In the genomic region with DNA sequence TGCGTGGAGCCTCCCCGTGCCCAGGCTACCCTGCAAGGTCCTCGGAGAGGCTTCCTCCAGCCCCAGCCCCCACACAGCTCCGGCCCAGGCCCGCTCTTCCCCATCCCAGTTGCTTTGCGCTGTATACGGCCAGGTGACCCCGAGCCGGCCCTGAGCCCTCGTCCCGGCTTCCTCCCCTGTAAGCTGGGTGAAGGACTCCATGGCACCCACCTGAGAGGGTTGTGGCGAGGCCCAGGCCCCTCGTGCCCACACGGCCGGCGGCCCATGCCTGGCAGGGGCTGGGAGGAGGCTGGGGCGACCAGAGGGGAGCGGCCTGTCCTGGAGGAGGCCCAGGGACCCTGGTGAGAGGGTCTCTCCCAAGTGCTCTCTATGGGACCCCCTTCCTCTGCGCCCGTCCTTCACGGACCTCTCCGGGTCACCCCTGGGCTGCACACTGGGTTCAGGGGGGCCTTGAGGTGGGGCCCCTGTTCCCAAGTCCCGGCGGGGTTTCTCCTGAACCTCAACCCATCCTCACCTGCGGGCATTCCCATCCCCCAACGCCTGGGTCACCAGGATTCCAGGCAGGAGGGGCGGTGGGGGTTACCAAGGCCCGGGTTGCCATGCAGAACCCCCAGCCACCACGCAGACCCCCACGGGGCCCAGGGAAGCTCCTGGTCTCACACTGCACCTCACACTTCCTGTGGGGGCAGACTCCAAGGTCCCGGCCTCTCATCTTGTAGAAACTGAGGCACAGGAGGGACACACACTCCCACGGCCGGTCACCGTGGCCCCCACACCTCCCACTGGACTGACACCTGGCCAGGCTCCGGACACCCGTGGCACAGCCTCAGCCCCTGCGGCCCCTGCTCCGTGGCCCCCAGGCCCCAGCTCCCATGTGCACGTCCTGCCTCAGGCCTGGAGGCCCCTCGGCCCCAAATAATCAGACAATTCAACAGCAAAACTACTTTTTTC, we compare ENCODE assay signal across 19 cellular contexts. TPM values are rescaled to one million over a fixed set of nuclear protein-coding genes. Genes with fewer than 3 reads are reported as not detected.
DNase-seq lines count a peak whose midpoint lies in the region; ATAC-seq and TF ChIP-seq lines count a peak whose summit lies in the region.
"Had no signal": no experiment of that assay in that cellular context is flagged by ENCODE, and none has a peak within 500 bp of the region (broad histone marks: within the 10 kb centered on the region; RNA-seq: fewer than 3 reads in every experiment).

No MANE protein-coding gene starts in this region.

- no peak overlapping the region for H3K9ac ChIP-seq in colonic mucosa (ENCODE audit: low read depth in 2 of 2, low read length in 2 of 2)

- TF ChIP-seq CTCF in colonic mucosa (IDR thresholded peaks at IDR 0.05) (no peak), nephron progenitor cell (IDR thresholded peaks at IDR 0.05) (no peak), vagina (IDR thresholded peaks at IDR 0.05) (no peak), endothelial cell (IDR thresholded peaks at IDR 0.05; ENCODE audit: unreplicated experiment) (no peak)

- H3K36me3 ChIP-seq in colonic mucosa (no peaks in the 10 kb centered on the region), vagina (peaks cover 0 to 17% of the 10 kb centered on the region in 2 donors)

- ATAC-seq in stimulated activated naive CD8-positive, alpha-beta T cell treated with anti-CD3 and anti-CD28 coated beads, Interleukin-15, Interleukin-2, amounts not matched to agents 100 U/mL and 50 U/mL, for 24 hours = no peak
- ATAC-seq in stimulated activated naive CD8-positive, alpha-beta T cell treated with anti-CD3 and anti-CD28 coated beads, Interleukin-15, amount 100 ng/mL, for 72 hours = no peak
- no peak for ATAC-seq in HG03280 (IDR thresholded peaks at IDR 0.05; ENCODE audit: unreplicated experiment)
- ATAC-seq: CD8-positive, alpha-beta T cell had no signal

- H3K9me3 Mint-ChIP-seq in stimulated activated naive CD8-positive, alpha-beta T cell treated with anti-CD3 and anti-CD28 coated beads, Interleukin-15, amount 100 ng/mL, for 72 hours = peaks cover 7 to 9% of the 10 kb centered on the region in 2 donors
- H3K9me3 Mint-ChIP-seq in nephron progenitor cell (peaks cover 12% of the 10 kb centered on the region), endothelial cell (ENCODE audit: unreplicated experiment) (no peaks in the 10 kb centered on the region)
- H3K9me3 Mint-ChIP-seq: CD8-positive, alpha-beta T cell had no signal

- no peak for TF ChIP-seq POLR2A in vagina (IDR thresholded peaks at IDR 0.05)

- peak; percentile 1 for DNase-seq in stimulated activated naive CD8-positive, alpha-beta T cell treated with anti-CD3 and anti-CD28 coated beads, Interleukin-15, Interleukin-2, amounts not matched to agents 100 U/mL and 50 U/mL, for 24 hours
- no peak for DNase-seq in stimulated activated naive CD8-positive, alpha-beta T cell treated with anti-CD3 and anti-CD28 coated beads, Interleukin-15, amount 100 ng/mL, for 72 hours
- DNase-seq in colonic mucosa (peak; percentile 14), nephron progenitor cell (peak; percentile 1), vagina (ENCODE audit: extremely low spot score in 2 of 2) (peak; percentile 84 to 94), endothelial cell (ENCODE audit: low spot score) (no peak), NAMALWA (ENCODE audit: low spot score) (no peak)
- DNase-seq: activated T-cell treated with anti-CD3 and anti-CD28 coated beads, Interleukin-2, amount 50 U/mL, for 1 hour; DMS53; HFFc6; midbrain; NCI-H2029 treated with DMSO at 0.1 percent for 48 hours; NCI-H524 treated with DMSO at 0.1 percent for 48 hours; RPMI8226; tibial artery had no signal

- H3K27ac Mint-ChIP-seq in stimulated activated naive CD8-positive, alpha-beta T cell treated with anti-CD3 and anti-CD28 coated beads, Interleukin-15, amount 100 ng/mL, for 72 hours = no peak overlapping the region
- H3K27ac Mint-ChIP-seq in nephron progenitor cell (no peak overlapping the region), endothelial cell (ENCODE audit: unreplicated experiment) (no peak overlapping the region)
- H3K27ac Mint-ChIP-seq: activated naive CD8-positive, alpha-beta T cell; CD8-positive, alpha-beta T cell; HFFc6 had no signal

- H3K9me3 ChIP-seq in colonic mucosa (no peaks in the 10 kb centered on the region), vagina (no peaks in the 10 kb centered on the region)
- H3K9me3 ChIP-seq: right atrium auricular region, tibial artery had no signal

- no peaks in the 10 kb centered on the region for H3K4me1 ChIP-seq in colonic mucosa
- no peaks in the 10 kb centered on the region for H3K4me1 ChIP-seq in vagina
- H3K4me1 ChIP-seq: right atrium auricular region, tibial artery had no signal

- H3K36me3 Mint-ChIP-seq in nephron progenitor cell (ENCODE audit: low read depth) (peaks cover 5% of the 10 kb centered on the region), endothelial cell (ENCODE audit: low read depth, unreplicated experiment) (peaks cover 8% of the 10 kb centered on the region)
- H3K36me3 Mint-ChIP-seq: activated naive CD8-positive, alpha-beta T cell; CD8-positive, alpha-beta T cell had no signal

- H3K27ac ChIP-seq in colonic mucosa (no peak overlapping the region), vagina (no peak overlapping the region)
- H3K27ac ChIP-seq: right atrium auricular region, tibial artery had no signal

- H3K4me1 Mint-ChIP-seq in stimulated activated naive CD8-positive, alpha-beta T cell treated with anti-CD3 and anti-CD28 coated beads, Interleukin-15, amount 100 ng/mL, for 72 hours = no peaks in the 10 kb centered on the region
- H3K4me1 Mint-ChIP-seq in nephron progenitor cell (peaks cover 46% of the 10 kb centered on the region), endothelial cell (ENCODE audit: unreplicated experiment) (no peaks in the 10 kb centered on the region)

- no peak overlapping the region for H3K4me3 ChIP-seq in colonic mucosa
- no peak overlapping the region for H3K4me3 ChIP-seq in vagina
- H3K4me3 ChIP-seq: right atrium auricular region, tibial artery had no signal

- intact Hi-C loops in colonic mucosa (cut with DNase I) = no loop called here
- intact Hi-C loops in vagina (cut with DNase I) = no loop called here

- H3K27me3 ChIP-seq in colonic mucosa = no peaks in the 10 kb centered on the region
- H3K27me3 ChIP-seq in vagina = no peaks in the 10 kb centered on the region
- H3K27me3 ChIP-seq: right atrium auricular region, tibial artery had no signal

- no peak overlapping the region for H3K4me3 Mint-ChIP-seq in stimulated activated naive CD8-positive, alpha-beta T cell treated with anti-CD3 and anti-CD28 coated beads, Interleukin-15, amount 100 ng/mL, for 72 hours
- H3K4me3 Mint-ChIP-seq in nephron progenitor cell (no peak overlapping the region), endothelial cell (ENCODE audit: unreplicated experiment) (no peak overlapping the region)
- H3K4me3 Mint-ChIP-seq: activated naive CD8-positive, alpha-beta T cell; CD8-positive, alpha-beta T cell; HFFc6 had no signal

- peaks cover 7% of the 10 kb centered on the region for H3K27me3 Mint-ChIP-seq in stimulated activated naive CD8-positive, alpha-beta T cell treated with anti-CD3 and anti-CD28 coated beads, Interleukin-15, amount 100 ng/mL, for 72 hours
- peaks cover 4% of the 10 kb centered on the region for H3K27me3 Mint-ChIP-seq in nephron progenitor cell (ENCODE audit: low read depth, poor library complexity)
- peaks cover 8% of the 10 kb centered on the region for H3K27me3 Mint-ChIP-seq in endothelial cell (ENCODE audit: unreplicated experiment)
- H3K27me3 Mint-ChIP-seq: activated naive CD8-positive, alpha-beta T cell had no signal

RNA-seq across cellular contexts. Expression of a gene that starts 25.3 kb away (rescaled TPM):
- 100 to 1,000 TPM in 1 of 2 donors, 10 to 100 TPM in 1; 39.8 to 131 TPM for total RNA-seq in colonic mucosa
- total RNA-seq in vagina = 520 TPM
- 65.5 TPM for total RNA-seq in endothelial cell (ENCODE audit: unreplicated experiment)

Comparison
In these comparisons a context has a peak if more than half of its experiments do, and no peak if none do; other contexts are left out.
1. DNase-seq: peak in stimulated activated naive CD8-positive, alpha-beta T cell treated with anti-CD3 and anti-CD28 coated beads, Interleukin-15, Interleukin-2, amounts not matched to agents 100 U/mL and 50 U/mL, for 24 hours (single experiment), colonic mucosa (single experiment), nephron progenitor cell (single experiment) and vagina (2 of 2); none in stimulated activated naive CD8-positive, alpha-beta T cell treated with anti-CD3 and anti-CD28 coated beads, Interleukin-15, amount 100 ng/mL, for 72 hours (0 of 2), endothelial cell (single experiment) and NAMALWA (single experiment).